In the genomic region with DNA sequence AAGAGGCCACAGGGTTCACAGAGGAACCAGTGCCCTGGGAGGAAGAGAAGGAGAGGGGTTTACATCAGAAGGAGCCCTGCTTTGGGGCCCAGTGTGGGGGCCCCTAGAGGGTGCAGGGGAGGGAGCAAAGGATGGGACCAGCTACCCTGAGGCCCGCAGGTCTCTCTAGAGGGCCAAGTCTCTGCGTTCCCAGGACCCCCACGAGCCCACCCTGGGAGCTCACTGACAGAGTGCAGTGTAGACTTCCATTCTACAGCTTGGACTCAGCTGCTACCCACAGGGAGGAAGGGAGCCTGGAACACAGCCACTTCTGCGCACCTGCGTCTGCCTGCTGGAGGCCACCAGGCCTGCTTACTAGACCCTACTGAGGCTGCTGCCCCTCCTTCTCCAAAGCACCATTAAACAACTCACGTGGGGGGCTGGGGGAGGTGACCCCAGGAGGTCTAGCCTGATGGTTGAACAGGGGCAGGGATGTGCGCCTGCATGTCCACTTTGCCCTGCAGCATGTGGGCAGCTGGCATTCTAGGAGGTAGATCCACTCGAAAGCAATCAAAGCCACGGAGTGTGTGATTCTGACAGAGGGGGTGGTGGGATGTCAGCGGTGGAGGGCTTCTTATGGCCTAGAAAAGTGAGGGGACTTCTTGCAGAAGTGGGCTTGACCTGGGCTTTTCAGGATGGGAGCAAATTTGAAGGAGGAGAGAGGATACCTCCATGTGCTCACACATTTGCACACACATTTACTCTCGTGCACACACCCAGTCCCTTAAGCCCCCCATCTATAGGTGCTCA, we compare ENCODE assay signal across 12 cellular contexts.
DNase-seq lines count a peak whose midpoint lies in the region; ATAC-seq, FAIRE-seq and TF ChIP-seq lines count a peak whose summit lies in the region.
"Had no signal": no experiment of that assay in that cellular context is flagged by ENCODE, and none has a peak within 500 bp of the region (broad histone marks: within the 10 kb centered on the region; RNA-seq: fewer than 3 reads in every experiment).

No MANE protein-coding gene starts in this region.

- H3K9me3 ChIP-seq in CD8-positive, alpha-beta T cell (ENCODE audit: low read length) = no peaks in the 10 kb centered on the region
- H3K9me3 ChIP-seq in HUES64 (ENCODE audit: insufficient read depth, low read depth, low read length) (no peaks in the 10 kb centered on the region), astrocyte (ENCODE audit: insufficient read depth, low read depth, low read length) (no peaks in the 10 kb centered on the region)

- no peak for TF ChIP-seq CTCF in CD8-positive, alpha-beta T cell (IDR thresholded peaks at IDR 0.05)
- no peak for TF ChIP-seq CTCF in astrocyte (IDR thresholded peaks at IDR 0.05; ENCODE audit: insufficient read depth, low read depth, low read length)
- no peak for TF ChIP-seq CTCF in nephron (IDR thresholded peaks at IDR 0.05; ENCODE audit: unreplicated experiment in 3 of 3)

- peaks cover 97% of the 10 kb centered on the region for H3K4me1 ChIP-seq in CD8-positive, alpha-beta T cell (ENCODE audit: insufficient read depth, low read length)
- peaks cover 16% of the 10 kb centered on the region for H3K4me1 ChIP-seq in HUES64 (ENCODE audit: insufficient read depth, low read length)
- peaks cover 15% of the 10 kb centered on the region for H3K4me1 ChIP-seq in astrocyte (ENCODE audit: insufficient read depth, low read length)
- H3K4me1 ChIP-seq: parathyroid adenoma had no signal

- no peaks in the 10 kb centered on the region for H3K9me3 Mint-ChIP-seq in CD8-positive, alpha-beta T cell
- H3K9me3 Mint-ChIP-seq in astrocyte (ENCODE audit: unreplicated experiment) = no peaks in the 10 kb centered on the region
- H3K9me3 Mint-ChIP-seq in nephron = no peaks in the 10 kb centered on the region

- H3K79me2 ChIP-seq in astrocyte (ENCODE audit: insufficient read depth, low read length) = no peaks in the 10 kb centered on the region
- H3K79me2 ChIP-seq: parathyroid adenoma had no signal

- no peaks in the 10 kb centered on the region for H3K36me3 ChIP-seq in CD8-positive, alpha-beta T cell (ENCODE audit: insufficient read depth, low read length)
- no peaks in the 10 kb centered on the region for H3K36me3 ChIP-seq in HUES64 (ENCODE audit: insufficient read depth, low read length)
- no peaks in the 10 kb centered on the region for H3K36me3 ChIP-seq in astrocyte (ENCODE audit: insufficient read depth, low read length)

- peak overlapping the region; percentile 100 for H3K27ac Mint-ChIP-seq in CD8-positive, alpha-beta T cell
- H3K27ac Mint-ChIP-seq in astrocyte (ENCODE audit: unreplicated experiment) (no peak overlapping the region), nephron (peak overlapping the region; percentile 70 to 91 (median 82))

- WGBS in HUES64 = 86% methylated on average over 11 of the region's 11 CpGs

- no peak overlapping the region for H2AFZ ChIP-seq in astrocyte (ENCODE audit: low read depth, low read length)
- H2AFZ ChIP-seq: parathyroid adenoma had no signal

- CTCF ChIA-PET in CD8-positive, alpha-beta T cell (lab: Charles Lee) = interaction anchor here (0.8 to 17.4 kb wide), 13 partner anchors 10 to 348 kb away, joined by 3 to 666 read pairs (median 4); partner anchors contain the start of gene ZFP36L2

- peak overlapping the region; percentile 3 for H3K4me3 ChIP-seq in CD8-positive, alpha-beta T cell (ENCODE audit: low read depth, low read length)
- H3K4me3 ChIP-seq in HUES64 (ENCODE audit: low read length) = no peak overlapping the region
- H3K4me3 ChIP-seq in astrocyte (ENCODE audit: insufficient read depth, low read depth, low read length) = no peak overlapping the region

- peaks cover 88% of the 10 kb centered on the region for H3K4me1 Mint-ChIP-seq in CD8-positive, alpha-beta T cell (ENCODE audit: low read depth)
- peaks cover 28% of the 10 kb centered on the region for H3K4me1 Mint-ChIP-seq in astrocyte (ENCODE audit: low read depth, unreplicated experiment)
- H3K4me1 Mint-ChIP-seq in nephron = peaks cover 56% of the 10 kb centered on the region

- H3K36me3 Mint-ChIP-seq in CD8-positive, alpha-beta T cell = no peaks in the 10 kb centered on the region
- H3K36me3 Mint-ChIP-seq in astrocyte (ENCODE audit: low read depth, unreplicated experiment) (no peaks in the 10 kb centered on the region), nephron (ENCODE audit: low read depth) (no peaks in the 10 kb centered on the region)

- H3K9ac ChIP-seq in HUES64 (ENCODE audit: low read depth, low read length) (0 out of 2 replicates have a peak overlapping the region, but pooled peaks have one; percentile 29), astrocyte (ENCODE audit: low read length) (no peak overlapping the region)
- H3K9ac ChIP-seq: parathyroid adenoma had no signal

- peak overlapping the region; percentile 88 for H3K27ac ChIP-seq in CD8-positive, alpha-beta T cell (ENCODE audit: low read depth, low read length)
- H3K27ac ChIP-seq in HUES64 (ENCODE audit: low read depth, low read length) (no peak overlapping the region), astrocyte (ENCODE audit: low read depth, low read length) (no peak overlapping the region)
- H3K27ac ChIP-seq: parathyroid adenoma had no signal

- POLR2A ChIA-PET in CD8-positive, alpha-beta T cell (lab: Charles Lee) = interaction anchor here (0.7 to 24.8 kb wide), 9 partner anchors 8 to 326 kb away, joined by 3 to 1192 read pairs (median 7); partner anchors contain the start of gene ZFP36L2

- intact Hi-C loops in CD8-positive, alpha-beta T cell (cut with DNase I, micrococcal nuclease) = loop anchor here (10.0 kb wide), 1 partner anchor 1031 kb away; no protein-coding TSS in a partner anchor

- H3K27me3 Mint-ChIP-seq in CD8-positive, alpha-beta T cell (ENCODE audit: low read depth) = no peaks in the 10 kb centered on the region
- no peaks in the 10 kb centered on the region for H3K27me3 Mint-ChIP-seq in astrocyte (ENCODE audit: low read depth, unreplicated experiment)
- no peaks in the 10 kb centered on the region for H3K27me3 Mint-ChIP-seq in nephron (ENCODE audit: low read depth)

- H3K4me2 ChIP-seq in astrocyte (ENCODE audit: low read length) = no peak overlapping the region

- DNase-seq in CD8-positive, alpha-beta T cell = peak in 2 of 7 experiments; percentile 25 to 39
- no peak for DNase-seq in astrocyte (ENCODE audit: low read depth)
- no peak for DNase-seq in NCI-H2227 treated with DMSO at 0.1 percent for 48 hours (lab: John Stamatoyannopoulos, UW)
- DNase-seq in SKM-1 (lab: John Stamatoyannopoulos, UW; ENCODE audit: unreplicated experiment) = no peak
- no peak for DNase-seq in SHP77 treated with DMSO at 0.1 percent for 48 hours (lab: John Stamatoyannopoulos, UW)
- DNase-seq: amniotic stem cell, Kasumi-1, NCI-H748 treated with DMSO at 0.1 percent for 48 hours had no signal

- no peak for ATAC-seq in CD8-positive, alpha-beta T cell
- ATAC-seq in GM19324 (IDR thresholded peaks at IDR 0.05; ENCODE audit: low FRiP score, unreplicated experiment) = no peak

- H3K4me3 Mint-ChIP-seq in CD8-positive, alpha-beta T cell = peak overlapping the region; percentile 62
- H3K4me3 Mint-ChIP-seq in astrocyte (ENCODE audit: unreplicated experiment) = peak overlapping the region; percentile 20
- no peak overlapping the region for H3K4me3 Mint-ChIP-seq in nephron

- no peak for FAIRE-seq in astrocyte (lab: Jason Lieb, UNC)

- no peaks in the 10 kb centered on the region for H3K27me3 ChIP-seq in CD8-positive, alpha-beta T cell (ENCODE audit: insufficient read depth, low read length)
- H3K27me3 ChIP-seq in HUES64 (ENCODE audit: insufficient read depth, low read length) (no peaks in the 10 kb centered on the region), astrocyte (ENCODE audit: insufficient read depth, low read length) (no peaks in the 10 kb centered on the region)

- H4K20me1 ChIP-seq in astrocyte (ENCODE audit: insufficient read depth, low read length) = no peaks in the 10 kb centered on the region

Comparison
In these comparisons a context has a peak if more than half of its experiments do, and no peak if none do; other contexts are left out.
1. H3K4me3 Mint-ChIP-seq: peak in CD8-positive, alpha-beta T cell (single experiment) and astrocyte (single experiment); none in nephron (0 of 3).